ENCODE assay signal across 8 cellular contexts in the genomic region with DNA sequence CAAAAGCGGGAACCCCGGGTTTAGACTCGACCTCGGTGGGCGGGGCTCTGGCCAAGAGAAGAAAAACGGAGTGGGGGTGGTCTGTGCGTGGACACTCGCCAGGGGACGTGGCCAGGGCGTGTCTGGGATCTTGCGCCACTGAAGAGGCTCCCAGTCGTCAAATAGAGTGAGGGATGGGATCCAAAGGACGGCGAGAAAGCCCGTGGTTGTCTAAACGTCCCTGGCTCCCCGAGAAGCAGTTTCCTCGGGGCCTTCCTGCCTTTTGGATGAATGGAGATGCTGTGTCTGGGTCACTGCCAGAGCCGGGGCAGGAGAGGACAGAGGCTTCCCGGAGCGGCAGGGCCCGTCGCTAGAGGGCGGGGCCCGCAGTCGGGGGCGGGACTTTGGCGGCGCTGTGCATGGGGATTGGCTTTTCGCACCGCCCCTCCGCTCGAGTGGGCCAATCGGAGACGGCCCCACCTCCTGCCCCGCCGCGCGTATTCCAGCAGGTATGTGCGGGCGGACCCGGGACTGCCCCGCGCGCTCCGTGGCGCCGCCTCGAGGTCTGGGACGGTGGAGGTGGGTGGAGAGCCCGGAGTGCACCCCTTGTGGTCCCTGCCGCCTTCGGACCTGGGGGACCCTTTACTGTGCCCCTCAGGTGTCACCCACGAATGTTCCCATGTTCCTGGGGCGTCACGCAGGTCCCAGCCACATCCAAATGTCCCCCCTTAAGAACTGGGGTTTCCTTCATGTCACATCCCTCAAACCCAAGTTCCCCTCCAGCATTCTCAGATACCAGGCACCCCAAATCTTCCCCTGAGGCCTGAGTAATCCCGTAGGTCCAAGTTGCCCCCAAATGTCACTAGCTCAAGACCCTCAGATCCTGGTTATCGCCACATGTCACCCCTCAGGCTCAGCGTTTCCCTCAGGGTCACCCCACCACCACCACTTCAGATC. TPM values are rescaled to one million over a fixed set of nuclear protein-coding genes. Genes with fewer than 3 reads are reported as not detected.
DNase-seq lines count a peak whose midpoint lies in the region; ATAC-seq and TF ChIP-seq lines count a peak whose summit lies in the region.

No MANE protein-coding gene starts in this region.

- H3K4me3 ChIP-seq in OCI-LY1 (ENCODE audit: low read depth, low read length, poor library complexity, severe bottlenecking) (peak overlapping the region; percentile 72), muscle layer of duodenum (ENCODE audit: low read depth in 1 of 2, low read length in 2 of 2) (peak overlapping the region; percentile 2 to 32)

- H3K27ac Mint-ChIP-seq in CD4-positive, alpha-beta T cell, result peak overlapping the region; percentile 99
- H3K27ac Mint-ChIP-seq in activated T-cell treated with anti-CD3 and anti-CD28 coated beads, Interleukin-2, amount 50 U/mL, for 24 hours, result peak overlapping the region; percentile 89

- H3K4me3 Mint-ChIP-seq in CD4-positive, alpha-beta T cell, result peak overlapping the region; percentile 89
- H3K4me3 Mint-ChIP-seq in activated T-cell treated with anti-CD3 and anti-CD28 coated beads, Interleukin-2, amount 50 U/mL, for 24 hours, result peak overlapping the region; percentile 72

- no peaks in the 10 kb centered on the region for H3K9me3 ChIP-seq in CD4-positive, alpha-beta T cell (ENCODE audit: control insufficient read depth, low read length)
- H3K9me3 ChIP-seq in OCI-LY1 (ENCODE audit: low read length) (no peaks in the 10 kb centered on the region), muscle layer of duodenum (ENCODE audit: control insufficient read depth in 1 of 2, low read length in 2 of 2) (no peaks in the 10 kb centered on the region)

- ATAC-seq in CD4-positive, alpha-beta T cell (ENCODE audit: poor library complexity), result peak; percentile 84
- ATAC-seq in GM19395 (IDR thresholded peaks at IDR 0.05; ENCODE audit: unreplicated experiment) (peak; percentile 77), esophagus mucosa (peak; percentile 84)

- no peaks in the 10 kb centered on the region for H3K79me2 ChIP-seq in OCI-LY1 (ENCODE audit: insufficient read depth, low read length)

- no peaks in the 10 kb centered on the region for H3K9me2 ChIP-seq in OCI-LY1 (ENCODE audit: low read depth, low read length)

- peak overlapping the region; percentile 99 for H3K4me2 ChIP-seq in OCI-LY1 (ENCODE audit: low read length)

- peak; percentile 18 for TF ChIP-seq CTCF in CD4-positive, alpha-beta T cell (IDR thresholded peaks at IDR 0.05)
- TF ChIP-seq CTCF in OCI-LY1 (IDR thresholded peaks at IDR 0.05; ENCODE audit: low read length), result peak; percentile 69

- peaks cover 39% of the 10 kb centered on the region for H3K4me1 ChIP-seq in OCI-LY1 (ENCODE audit: insufficient read depth, low read length, severe bottlenecking)
- peaks cover 7 to 48% of the 10 kb centered on the region in 2 donors for H3K4me1 ChIP-seq in muscle layer of duodenum (ENCODE audit: control insufficient read depth in 1 of 2, insufficient read depth in 2 of 2, low read length in 2 of 2)

- H3K36me3 Mint-ChIP-seq in CD4-positive, alpha-beta T cell (ENCODE audit: low read depth), result peaks cover 23% of the 10 kb centered on the region
- H3K36me3 Mint-ChIP-seq in activated T-cell treated with anti-CD3 and anti-CD28 coated beads, Interleukin-2, amount 50 U/mL, for 24 hours (ENCODE audit: low read depth), result peaks cover 66% of the 10 kb centered on the region

- CTCF ChIA-PET in CD4-positive, alpha-beta T cell (lab: Charles Lee), result interaction anchor here (0.6 to 4.6 kb wide), 5 partner anchors 11 to 1117 kb away, joined by 3 to 44 read pairs (median 3); no protein-coding TSS in a partner anchor

- no peaks in the 10 kb centered on the region for H3F3A ChIP-seq in OCI-LY1 (ENCODE audit: insufficient read depth, low read length)

- peak overlapping the region; percentile 96 for H2AFZ ChIP-seq in OCI-LY1 (ENCODE audit: low read length)

- DNase-seq in CD4-positive, alpha-beta T cell, result peak; percentile 82 to 96 (median 89)
- DNase-seq in HT-29 (ENCODE audit: low spot score), result peak; percentile 85
- DNase-seq in activated T-cell treated with anti-CD3 and anti-CD28 coated beads, Interleukin-2, amount 50 U/mL, for 24 hours, result peak; percentile 95
- peak; percentile 88 to 90 for DNase-seq in stimulated activated CD8-positive, alpha-beta memory T cell treated with anti-CD3 and anti-CD28 coated beads, Interleukin-7, amount 100 ng/mL, for 48 hours (ENCODE audit: extremely low read depth in 1 of 2, low read depth in 1 of 2)

- POLR2A ChIA-PET in CD4-positive, alpha-beta T cell (lab: Charles Lee), result interaction anchor here (1.0 to 1.3 kb wide), 2 partner anchors 13 to 45 kb away, joined by 5 read pairs; no protein-coding TSS in a partner anchor

- peak overlapping the region; percentile 62 for H3K27ac ChIP-seq in CD4-positive, alpha-beta T cell (ENCODE audit: low read depth, low read length)
- H3K27ac ChIP-seq in OCI-LY1 (ENCODE audit: low read depth, low read length, poor library complexity, severe bottlenecking), result no peak overlapping the region
- H3K27ac ChIP-seq in muscle layer of duodenum (ENCODE audit: low read length), result peak overlapping the region; percentile 83

- no peaks in the 10 kb centered on the region for H3K9me3 Mint-ChIP-seq in CD4-positive, alpha-beta T cell
- H3K9me3 Mint-ChIP-seq in activated T-cell treated with anti-CD3 and anti-CD28 coated beads, Interleukin-2, amount 50 U/mL, for 24 hours, result no peaks in the 10 kb centered on the region

- no peaks in the 10 kb centered on the region for H3K27me3 Mint-ChIP-seq in CD4-positive, alpha-beta T cell
- no peaks in the 10 kb centered on the region for H3K27me3 Mint-ChIP-seq in activated T-cell treated with anti-CD3 and anti-CD28 coated beads, Interleukin-2, amount 50 U/mL, for 24 hours

- peak overlapping the region; percentile 78 for H3K9ac ChIP-seq in OCI-LY1 (ENCODE audit: low read length)

- H4K20me1 ChIP-seq in OCI-LY1 (ENCODE audit: insufficient read depth, low read length), result no peaks in the 10 kb centered on the region

- H3K36me3 ChIP-seq in OCI-LY1 (ENCODE audit: insufficient read depth, low read length) (no peaks in the 10 kb centered on the region), muscle layer of duodenum (ENCODE audit: control insufficient read depth in 1 of 2, insufficient read depth in 2 of 2, low read length in 2 of 2) (peaks cover 13 to 39% of the 10 kb centered on the region in 2 donors)

- peaks cover 38% of the 10 kb centered on the region for H3K4me1 Mint-ChIP-seq in CD4-positive, alpha-beta T cell (ENCODE audit: low read depth)
- H3K4me1 Mint-ChIP-seq in activated T-cell treated with anti-CD3 and anti-CD28 coated beads, Interleukin-2, amount 50 U/mL, for 24 hours (ENCODE audit: low read depth), result peaks cover 48% of the 10 kb centered on the region

- H3K27me3 ChIP-seq in CD4-positive, alpha-beta T cell (ENCODE audit: control insufficient read depth, insufficient read depth, low read length), result no peaks in the 10 kb centered on the region
- no peaks in the 10 kb centered on the region for H3K27me3 ChIP-seq in OCI-LY1 (ENCODE audit: insufficient read depth, low read length)
- no peaks in the 10 kb centered on the region for H3K27me3 ChIP-seq in muscle layer of duodenum (ENCODE audit: low read depth, low read length)

- intact Hi-C loops in CD4-positive, alpha-beta T cell (cut with DNase I, micrococcal nuclease), result loop anchor here in 1 of 2 experiments (2.0 kb wide), 2 partner anchors 29 to 37 kb away; no protein-coding TSS in a partner anchor

RNA-seq across cellular contexts. Expression of a gene that starts 38.4 kb away (rescaled TPM):
- total RNA-seq in CD4-positive, alpha-beta T cell, result 1 to 10 TPM; 3.5 to 3.8 TPM
- 4.3 and 4.4 TPM in 2 replicates for total RNA-seq in HT-29 (2014; rRNA removed; shearing (Covaris generic))
- total RNA-seq in esophagus mucosa, result 10.9 TPM

RNA-seq across cellular contexts. Expression of a gene that starts 43.3 kb away (rescaled TPM):
- under 1 TPM in 1 of 2 experiments, not detected in 1; 0.87 TPM for total RNA-seq in CD4-positive, alpha-beta T cell
- total RNA-seq in HT-29 (2014; rRNA removed; shearing (Covaris generic)), result not detected in 2 replicates
- total RNA-seq in esophagus mucosa, result not detected

RNA-seq across cellular contexts. Expression of a gene that starts 59.3 kb away (rescaled TPM):
- 100 to 1,000 TPM; 119 TPM for total RNA-seq in CD4-positive, alpha-beta T cell
- 115 and 182 TPM in 2 replicates for total RNA-seq in HT-29 (2014; rRNA removed; shearing (Covaris generic))
- 60.2 TPM for total RNA-seq in esophagus mucosa
